10 cellular contexts compared by ENCODE assay signal in genomic region chr9:73155968-73156592, GRCh38. TPM values are rescaled to one million over a fixed set of nuclear protein-coding genes. Genes with fewer than 3 reads are reported as not detected.
DNase-seq lines count a peak whose midpoint lies in the region; ATAC-seq and TF ChIP-seq lines count a peak whose summit lies in the region.
"Had no signal": no experiment of that assay in that cellular context is flagged by ENCODE, and none has a peak within 500 bp of the region (broad histone marks: within the 10 kb centered on the region; RNA-seq: fewer than 3 reads in every experiment).

No MANE protein-coding gene starts in this region.

- peak; percentile 63 to 77 for DNase-seq in AML-193 (lab: John Stamatoyannopoulos, UW)
- peak; percentile 66 to 76 for DNase-seq in HL-60 (ENCODE audit: low read depth in 1 of 2, low spot score in 1 of 2)
- no peak for DNase-seq in activated naive CD8-positive, alpha-beta T cell treated with anti-CD3 and anti-CD28 coated beads for 36 hours
- DNase-seq in mesenchymal stem cell, result no peak
- DNase-seq in lower leg skin (ENCODE audit: low spot score in 2 of 2), result no peak
- DNase-seq: uterus had no signal

- H3K18ac ChIP-seq in mesenchymal stem cell (ENCODE audit: low read depth in 1 of 2, low read length in 2 of 2), result no peak overlapping the region

- no peak overlapping the region for H3K23ac ChIP-seq in mesenchymal stem cell (ENCODE audit: low read length in 2 of 2)

- H2BK15ac ChIP-seq in mesenchymal stem cell (ENCODE audit: low read depth, poor library complexity, severe bottlenecking), result no peak overlapping the region

- no peak overlapping the region for H3K14ac ChIP-seq in mesenchymal stem cell (ENCODE audit: low read length in 2 of 2)

- H3K4me1 Mint-ChIP-seq in activated naive CD8-positive, alpha-beta T cell treated with anti-CD3 and anti-CD28 coated beads for 36 hours, result peaks cover 78% of the 10 kb centered on the region

- no peak overlapping the region for H3K4me3 ChIP-seq in HL-60 (replicated peaks; ENCODE audit: insufficient read depth, low read length)
- peak overlapping the region in 1 of 2 experiments; percentile 88 for H3K4me3 ChIP-seq in mesenchymal stem cell (ENCODE audit: insufficient read depth in 1 of 2, low read depth in 1 of 2, low read length in 2 of 2)
- H3K4me3 ChIP-seq in lower leg skin (ENCODE audit: low read depth, poor library complexity, severe bottlenecking), result no peak overlapping the region
- H3K4me3 ChIP-seq: SJSA1, uterus had no signal

- peaks cover 1% of the 10 kb centered on the region for H3K9me3 Mint-ChIP-seq in activated naive CD8-positive, alpha-beta T cell treated with anti-CD3 and anti-CD28 coated beads for 36 hours

- H3K27ac ChIP-seq in HL-60 (replicated peaks), result peak overlapping the region; percentile 61
- H3K27ac ChIP-seq in mesenchymal stem cell (ENCODE audit: low read length, poor library complexity, severe bottlenecking), result no peak overlapping the region
- H3K27ac ChIP-seq: uterus had no signal

- H2AFZ ChIP-seq in mesenchymal stem cell (ENCODE audit: low read depth, low read length), result no peak overlapping the region

- H2BK120ac ChIP-seq in mesenchymal stem cell (ENCODE audit: low read depth, low read length), result no peak overlapping the region

- no peak overlapping the region for H3K4me2 ChIP-seq in mesenchymal stem cell (ENCODE audit: low read length, poor library complexity, severe bottlenecking)

- peak overlapping the region; percentile 97 for H3K9ac ChIP-seq in mesenchymal stem cell (ENCODE audit: low read length)

- H3K36me3 Mint-ChIP-seq in activated naive CD8-positive, alpha-beta T cell treated with anti-CD3 and anti-CD28 coated beads for 36 hours, result peaks cover 26% of the 10 kb centered on the region

- peaks cover 8 to 76% of the 10 kb centered on the region in 2 experiments for H3K36me3 ChIP-seq in mesenchymal stem cell (ENCODE audit: control insufficient read depth in 1 of 2, insufficient read depth in 2 of 2, low read depth in 1 of 2, low read length in 2 of 2)
- H3K36me3 ChIP-seq: uterus had no signal

- peaks cover 4% of the 10 kb centered on the region for H3K4me1 ChIP-seq in mesenchymal stem cell (ENCODE audit: control insufficient read depth, insufficient read depth, low read depth, low read length)

- no peak overlapping the region for H4K8ac ChIP-seq in mesenchymal stem cell (ENCODE audit: low read length)

- TF ChIP-seq CTCF in HL-60 (IDR thresholded peaks at IDR 0.05; ENCODE audit: insufficient read depth, low read length) (no peak), lower leg skin (IDR thresholded peaks at IDR 0.05) (no peak)

- H3K27me3 ChIP-seq in HL-60 (ENCODE audit: insufficient read depth, poor library complexity, severe bottlenecking) (no peaks in the 10 kb centered on the region), mesenchymal stem cell (ENCODE audit: control insufficient read depth in 1 of 2, insufficient read depth in 1 of 2, low read length in 2 of 2) (no peaks in the 10 kb centered on the region)
- H3K27me3 ChIP-seq: SJSA1, uterus had no signal

- H2AK5ac ChIP-seq in mesenchymal stem cell (ENCODE audit: low read length, severe bottlenecking), result no peak overlapping the region

- ATAC-seq in HG02623 (IDR thresholded peaks at IDR 0.05; ENCODE audit: unreplicated experiment), result no peak
- no peak for ATAC-seq in HG02798 (IDR thresholded peaks at IDR 0.05; ENCODE audit: poor library complexity, unreplicated experiment)
- ATAC-seq in GM21576 (IDR thresholded peaks at IDR 0.05; ENCODE audit: unreplicated experiment), result no peak

- 96% methylated on average over 3 of the region's 4 CpGs for WGBS in mesenchymal stem cell
- 45 to 46% methylated on average over 4 of the region's 4 CpGs for WGBS in lower leg skin, 2 donors

- H3K27me3 Mint-ChIP-seq in activated naive CD8-positive, alpha-beta T cell treated with anti-CD3 and anti-CD28 coated beads for 36 hours, result no peaks in the 10 kb centered on the region

- H3K4me3 Mint-ChIP-seq in activated naive CD8-positive, alpha-beta T cell treated with anti-CD3 and anti-CD28 coated beads for 36 hours, result peak overlapping the region; percentile 34

- H3K79me1 ChIP-seq in mesenchymal stem cell (replicated peaks; ENCODE audit: low read length, poor library complexity, severe bottlenecking), result peaks cover 5% of the 10 kb centered on the region

- H3K9me3 ChIP-seq in mesenchymal stem cell (ENCODE audit: control insufficient read depth, low read length), result no peaks in the 10 kb centered on the region
- H3K9me3 ChIP-seq: SJSA1, uterus had no signal

- H3K27ac Mint-ChIP-seq in activated naive CD8-positive, alpha-beta T cell treated with anti-CD3 and anti-CD28 coated beads for 36 hours, result peak overlapping the region; percentile 79

- intact Hi-C loops in lower leg skin (cut with DNase I; ENCODE audit: low total_unique reads), result no loop called here

- no peak overlapping the region for H3K4ac ChIP-seq in mesenchymal stem cell (ENCODE audit: low read depth in 1 of 2, low read length in 2 of 2)

- no peak overlapping the region for H4K91ac ChIP-seq in mesenchymal stem cell (ENCODE audit: low read length)

- no peak overlapping the region for H2BK5ac ChIP-seq in mesenchymal stem cell (ENCODE audit: low read depth, low read length, poor library complexity, severe bottlenecking)

- no peak for TF ChIP-seq POLR2A in lower leg skin (IDR thresholded peaks at IDR 0.05)

- no peak overlapping the region for H2BK12ac ChIP-seq in mesenchymal stem cell (ENCODE audit: low read length in 2 of 2)

RNA-seq across cellular contexts. Expression of gene ANXA1, which starts 4.4 kb away (rescaled TPM):
- total RNA-seq in activated naive CD8-positive, alpha-beta T cell treated with anti-CD3 and anti-CD28 coated beads for 36 hours, result 10 to 100 TPM; 34.3 to 35.1 TPM
- 429 TPM for polyA plus RNA-seq in mesenchymal stem cell (2013, experiment 1 of 2)
- 429 TPM for polyA plus RNA-seq in mesenchymal stem cell (2013, experiment 2 of 2)
- 100 to 1,000 TPM; 146 to 284 (median 173) TPM for total RNA-seq in lower leg skin

Comparison
In these comparisons a context has a peak if more than half of its experiments do, and no peak if none do; other contexts are left out.
1. DNase-seq: peak in AML-193 (2 of 2) and HL-60 (2 of 2); none in activated naive CD8-positive, alpha-beta T cell treated with anti-CD3 and anti-CD28 coated beads for 36 hours (single experiment), mesenchymal stem cell (single experiment) and lower leg skin (0 of 2).
2. RNA of gene ANXA1, which starts 4.4 kb away (total RNA-seq): 146 to 284 TPM in lower leg skin; 34.3 to 35.1 TPM in activated naive CD8-positive, alpha-beta T cell treated with anti-CD3 and anti-CD28 coated beads for 36 hours; every median in the first group is over 4 times any median in the second.